Comparison of ENCODE assay signal across 8 cellular contexts in genomic region chr17:50056961-50057330, GRCh38. TPM values are rescaled to one million over a fixed set of nuclear protein-coding genes. Genes with fewer than 3 reads are reported as not detected.
A peak's percentile ranks its signal among the peaks of the same experiment; 100 is the strongest.
DNase-seq lines count a peak whose midpoint lies in the region; ATAC-seq and TF ChIP-seq lines count a peak whose summit lies in the region.

No MANE protein-coding gene starts in this region.

- no peak overlapping the region for H3K27ac Mint-ChIP-seq in activated CD8-positive, alpha-beta T cell treated with anti-CD3 and anti-CD28 coated beads for 36 hours

- peak overlapping the region; percentile 82 for H3K4me3 Mint-ChIP-seq in activated CD8-positive, alpha-beta T cell treated with anti-CD3 and anti-CD28 coated beads for 36 hours

- no peak for TF ChIP-seq POLR2A in spleen (IDR thresholded peaks at IDR 0.05)

- peak; percentile 39 for DNase-seq in DMS79 treated with DMSO at 0.1 percent for 48 hours (lab: John Stamatoyannopoulos, UW)
- no peak for DNase-seq in DMS79 (lab: John Stamatoyannopoulos, UW)
- no peak for DNase-seq in activated CD8-positive, alpha-beta T cell treated with anti-CD3 and anti-CD28 coated beads for 36 hours
- DNase-seq in hepatocyte (ENCODE audit: low spot score), result peak; percentile 58
- no peak for DNase-seq in spleen
- DNase-seq in activated gamma-delta T cell (lab: John Stamatoyannopoulos, UW), result no peak
- no peak for DNase-seq in T1000 (lab: John Stamatoyannopoulos, UW)

- no peaks in the 10 kb centered on the region for H3K9me3 ChIP-seq in hepatocyte (ENCODE audit: low read depth)
- H3K9me3 ChIP-seq in spleen, result no peaks in the 10 kb centered on the region

- H3K27ac ChIP-seq in hepatocyte (peak overlapping the region; percentile 95), spleen (peak overlapping the region in 7 of 8 donors; percentile 63 to 88 (median 83))

- H3K36me3 ChIP-seq in hepatocyte (replicated peaks; ENCODE audit: insufficient read depth, low read depth) (no peaks in the 10 kb centered on the region), spleen (no peaks in the 10 kb centered on the region)

- intact Hi-C loops in activated CD8-positive, alpha-beta T cell treated with anti-CD3 and anti-CD28 coated beads for 36 hours (cut with micrococcal nuclease), result no loop called here
- intact Hi-C loops in spleen (cut with DNase I; ENCODE audit: low total_unique reads), result no loop called here

- H3K79me2 ChIP-seq in hepatocyte, result peaks cover 19% of the 10 kb centered on the region

- WGBS in hepatocyte (ENCODE audit: low lambda C conversion rate, missing lambda C conversion rate), result 13% methylated on average over 15 of the region's 15 CpGs
- 26 to 50% (median 33%) methylated on average over 14 to 15 of the region's 15 CpGs for WGBS in spleen, 5 donors

- H3K36me3 Mint-ChIP-seq in activated CD8-positive, alpha-beta T cell treated with anti-CD3 and anti-CD28 coated beads for 36 hours (ENCODE audit: low read depth), result no peaks in the 10 kb centered on the region

- peak overlapping the region; percentile 75 for H2AFZ ChIP-seq in hepatocyte

- H3K4me1 ChIP-seq in hepatocyte (ENCODE audit: insufficient read depth) (peaks cover 55% of the 10 kb centered on the region), spleen (peaks cover 15 to 100% (median 61%) of the 10 kb centered on the region in 6 donors)

- no peaks in the 10 kb centered on the region for H3K9me2 ChIP-seq in hepatocyte (replicated peaks; ENCODE audit: insufficient read depth)

- CTCF ChIA-PET in activated CD8-positive, alpha-beta T cell treated with anti-CD3 and anti-CD28 coated beads for 36 hours (lab: Charles Lee), result interaction anchor here (0.6 to 6.4 kb wide), 14 partner anchors 8 to 501 kb away, joined by 3 to 62 read pairs (median 3); partner anchors contain the start of genes COL1A1 and PDK2

- no peak for ATAC-seq in activated CD8-positive, alpha-beta T cell treated with anti-CD3 and anti-CD28 coated beads for 36 hours
- no peak for ATAC-seq in GM21423 (IDR thresholded peaks at IDR 0.05; ENCODE audit: unreplicated experiment)

- no peaks in the 10 kb centered on the region for H3K9me3 Mint-ChIP-seq in activated CD8-positive, alpha-beta T cell treated with anti-CD3 and anti-CD28 coated beads for 36 hours

- no peak for TF ChIP-seq CTCF in activated CD8-positive, alpha-beta T cell treated with anti-CD3 and anti-CD28 coated beads for 36 hours (IDR thresholded peaks at IDR 0.05)
- no peak for TF ChIP-seq CTCF in hepatocyte (IDR thresholded peaks at IDR 0.05; ENCODE audit: poor library complexity)
- no peak for TF ChIP-seq CTCF in spleen (IDR thresholded peaks at IDR 0.05 in 8 of 11, conservative IDR thresholded peaks at IDR 0.05 in 3 of 11)

- peak overlapping the region; percentile 97 for H3K4me2 ChIP-seq in hepatocyte

- H3K27me3 ChIP-seq in hepatocyte (no peaks in the 10 kb centered on the region), spleen (replicated peaks in 1 of 7) (peaks cover 0 to 45% (median 0%) of the 10 kb centered on the region in 7 donors)

- H3K4me3 ChIP-seq in hepatocyte (peak overlapping the region; percentile 68), spleen (peak overlapping the region; percentile 82 to 95 (median 86))

- no peaks in the 10 kb centered on the region for H4K20me1 ChIP-seq in hepatocyte (ENCODE audit: insufficient read depth, poor library complexity, severe bottlenecking)

- POLR2A ChIA-PET in activated CD8-positive, alpha-beta T cell treated with anti-CD3 and anti-CD28 coated beads for 36 hours (lab: Charles Lee), result interaction anchor here (1.0 to 1.7 kb wide), 3 partner anchors 37 to 149 kb away, joined by 3 to 4 read pairs (median 3); no protein-coding TSS in a partner anchor

- peaks cover 3% of the 10 kb centered on the region for H3K27me3 Mint-ChIP-seq in activated CD8-positive, alpha-beta T cell treated with anti-CD3 and anti-CD28 coated beads for 36 hours

- peaks cover 8% of the 10 kb centered on the region for H3K4me1 Mint-ChIP-seq in activated CD8-positive, alpha-beta T cell treated with anti-CD3 and anti-CD28 coated beads for 36 hours (ENCODE audit: low read depth)

RNA-seq across cellular contexts. Expression of gene ITGA3, which starts 1.0 kb away (rescaled TPM):
- total RNA-seq in activated CD8-positive, alpha-beta T cell treated with anti-CD3 and anti-CD28 coated beads for 36 hours, result 1 to 10 TPM; 4.2 to 7.2 TPM
- total RNA-seq in hepatocyte, result 26.3 and 28.5 TPM in 2 replicates
- polyA plus RNA-seq in hepatocyte, result 32.8 and 43.4 TPM in 2 replicates
- total RNA-seq in spleen, result 10 to 100 TPM; 22.7 to 52.3 (median 41.1) TPM
- 10 to 100 TPM in 1 of 3 donors, 1 to 10 TPM in 2; 5.5 to 16.6 (median 8.1) TPM for polyA plus RNA-seq in spleen

RNA-seq across cellular contexts. Expression of gene PDK2, which starts 38.2 kb away (rescaled TPM):
- 1 to 10 TPM; 6.0 to 7.7 TPM for total RNA-seq in activated CD8-positive, alpha-beta T cell treated with anti-CD3 and anti-CD28 coated beads for 36 hours
- total RNA-seq in hepatocyte, result 35.5 and 42.7 TPM in 2 replicates
- polyA plus RNA-seq in hepatocyte, result 55.8 and 56.9 TPM in 2 replicates
- total RNA-seq in spleen, result 10 to 100 TPM; 22.9 to 41.5 (median 26.1) TPM
- 10 to 100 TPM in 1 of 3 donors, 1 to 10 TPM in 2; 8.7 to 16.9 (median 9.5) TPM for polyA plus RNA-seq in spleen

Comparison
In these comparisons a context has a peak if more than half of its experiments do, and no peak if none do; other contexts are left out.
1. DNase-seq: peak in DMS79 treated with DMSO at 0.1 percent for 48 hours (single experiment) and hepatocyte (single experiment); none in DMS79 (single experiment), activated CD8-positive, alpha-beta T cell treated with anti-CD3 and anti-CD28 coated beads for 36 hours (single experiment), spleen (single experiment), activated gamma-delta T cell (single experiment) and T1000 (single experiment).